In genomic region chr2:235493775-235494715, GRCh38 we compare ENCODE assay signal across 9 cellular contexts. TPM values are rescaled to one million over a fixed set of nuclear protein-coding genes. Genes with fewer than 3 reads are reported as not detected.
A peak's percentile ranks its signal among the peaks of the same experiment; 100 is the strongest.
DNase-seq lines count a peak whose midpoint lies in the region; ATAC-seq and TF ChIP-seq lines count a peak whose summit lies in the region.
"Had no signal": no experiment of that assay in that cellular context is flagged by ENCODE, and none has a peak within 500 bp of the region (broad histone marks: within the 10 kb centered on the region; RNA-seq: fewer than 3 reads in every experiment).

Gene AGAP1 (plus strand): TSS chr2:235494043.

- no peaks in the 10 kb centered on the region for H3K36me3 ChIP-seq in heart left ventricle
- H3K36me3 ChIP-seq in OCI-LY7 (ENCODE audit: insufficient read depth, low read length): no peaks in the 10 kb centered on the region

- H3K4me2 ChIP-seq in OCI-LY7 (ENCODE audit: low read length): no peak within 1 kb of the TSS

- H3K27me3 Mint-ChIP-seq in osteocyte (ENCODE audit: unreplicated experiment): peaks cover 2% of the 10 kb centered on the region

- intact Hi-C loops in heart left ventricle (cut with DNase I): loop anchor here in 6 of 10 donors (1.0 to 10.0 kb wide), 10 partner anchors 58 to 359 kb away; no protein-coding TSS in a partner anchor
- intact Hi-C loops in OCI-LY7 (cut with micrococcal nuclease; ENCODE audit: unreplicated experiment): no loop called here

- no peak for TF ChIP-seq CTCF in heart left ventricle (IDR thresholded peaks at IDR 0.05)
- no peak for TF ChIP-seq CTCF in osteocyte (IDR thresholded peaks at IDR 0.05)
- TF ChIP-seq CTCF in OCI-LY7 (conservative IDR thresholded peaks at IDR 0.05; ENCODE audit: low read length): no peak

- peak in 1 of 2 donors; percentile 63 for TF ChIP-seq POLR2A in heart left ventricle (IDR thresholded peaks at IDR 0.05)

- WGBS in heart left ventricle, 4 donors: 0 to 1% (median 0%) methylated on average over 1 to 156 of the region's 156 CpGs; no CpG with 5 or more reads in 1 of the 4 donors

- H2AFZ ChIP-seq in OCI-LY7 (ENCODE audit: low read length): no peak within 1 kb of the TSS

- H3K9me2 ChIP-seq in OCI-LY7 (ENCODE audit: insufficient read depth, low read length): no peaks in the 10 kb centered on the region

- H3K9me3 ChIP-seq in heart left ventricle (peaks cover 0 to 21% (median 2%) of the 10 kb centered on the region in 12 donors), OCI-LY7 (ENCODE audit: low read length) (no peaks in the 10 kb centered on the region)

- no TSS peak for BruUV-seq in OCI-LY7 (replicated peaks; lab: Mats Ljungman, UMichigan)

- H3K27ac Mint-ChIP-seq in osteocyte (ENCODE audit: unreplicated experiment): peak within 1 kb of the TSS; percentile 84
- H3K27ac Mint-ChIP-seq: activated naive CD4-positive, alpha-beta T cell treated with anti-CD3 and anti-CD28 coated beads, Interleukin-2, amount 50 U/mL, for 72 hours had no signal

- H3K4me1 Mint-ChIP-seq in osteocyte (ENCODE audit: unreplicated experiment): peaks cover 32% of the 10 kb centered on the region

- H3K79me2 ChIP-seq in OCI-LY7 (ENCODE audit: insufficient read depth, low read depth, low read length): no peaks in the 10 kb centered on the region

- peaks cover 12% of the 10 kb centered on the region for H3K9me3 Mint-ChIP-seq in osteocyte (ENCODE audit: unreplicated experiment)
- H3K9me3 Mint-ChIP-seq: activated naive CD4-positive, alpha-beta T cell treated with anti-CD3 and anti-CD28 coated beads, Interleukin-2, amount 50 U/mL, for 72 hours had no signal

- no peaks in the 10 kb centered on the region for H4K20me1 ChIP-seq in OCI-LY7 (ENCODE audit: insufficient read depth, low read length)

- DNase-seq in Daoy (ENCODE audit: low read depth): peak; percentile 94
- DNase-seq in NCI-H526 treated with DMSO at 0.1 percent for 48 hours (lab: John Stamatoyannopoulos, UW): peak; percentile 67
- DNase-seq in heart left ventricle: peak; percentile 89 to 94 (median 91)
- peak; percentile 97 for DNase-seq in osteocyte (ENCODE audit: extremely low spot score, unreplicated experiment)
- DNase-seq in OCI-LY7 (ENCODE audit: low spot score): no peak

- CTCF ChIA-PET in OCI-LY7 (lab: Charles Lee; ENCODE audit: unreplicated experiment): no interaction called here

- POLR2A ChIA-PET in OCI-LY7 (lab: Charles Lee): no interaction called here

- H3K27me3 ChIP-seq in heart left ventricle: peaks cover 0 to 23% (median 0%) of the 10 kb centered on the region in 9 donors

- H3K4me3 Mint-ChIP-seq in osteocyte (ENCODE audit: unreplicated experiment): peak within 1 kb of the TSS; percentile 83

- peak within 1 kb of the TSS; percentile 53 to 94 (median 67) for H3K4me3 ChIP-seq in heart left ventricle
- no peak within 1 kb of the TSS for H3K4me3 ChIP-seq in OCI-LY7 (ENCODE audit: low read depth, low read length, poor library complexity, severe bottlenecking)

- H3K4me1 ChIP-seq in heart left ventricle (peaks cover 0 to 40% (median 24%) of the 10 kb centered on the region in 12 donors), OCI-LY7 (ENCODE audit: insufficient read depth, low read length, poor library complexity, severe bottlenecking) (no peaks in the 10 kb centered on the region)

- peak; percentile 44 for ATAC-seq in HG02938 (IDR thresholded peaks at IDR 0.05; ENCODE audit: unreplicated experiment)
- ATAC-seq in heart left ventricle: peak; percentile 84 to 95 (median 92)
- ATAC-seq in GM18858 (IDR thresholded peaks at IDR 0.05; ENCODE audit: unreplicated experiment): no peak

- H3K27ac ChIP-seq in angular gyrus (ENCODE audit: low read depth, low read length): peak within 1 kb of the TSS; percentile 50
- H3K27ac ChIP-seq in heart left ventricle: peak within 1 kb of the TSS; percentile 31 to 87 (median 78)
- H3K27ac ChIP-seq in OCI-LY7 (ENCODE audit: low read depth, low read length, poor library complexity, severe bottlenecking): no peak within 1 kb of the TSS

- H3K36me3 Mint-ChIP-seq in osteocyte (ENCODE audit: unreplicated experiment): no peaks in the 10 kb centered on the region

RNA-seq across cellular contexts. Expression of gene AGAP1, which starts in this region (rescaled TPM):
- 7.2 and 9.3 TPM in 2 replicates for total RNA-seq in Daoy (2014; rRNA removed; shearing (Covaris generic))
- total RNA-seq in heart left ventricle (10 to 100 TPM; 16.3 to 21.6 (median 19.3) TPM), osteocyte (40.5 and 43.8 TPM in 2 replicates), OCI-LY7 (2022) (not detected in 2 replicates)
- polyA plus RNA-seq in heart left ventricle: 10 to 100 TPM in 1 of 2 donors, 1 to 10 TPM in 1; 5.9 to 11.9 TPM
- total RNA-seq in OCI-LY7 (2014; rRNA removed; shearing (Covaris generic)): not detected in 2 replicates
